In genomic region chr10:48465860-48466521, GRCh38 we compare ENCODE assay signal across 16 cellular contexts.
A peak's percentile ranks its signal among the peaks of the same experiment; 100 is the strongest.
DNase-seq lines count a peak whose midpoint lies in the region; ATAC-seq, FAIRE-seq and TF ChIP-seq lines count a peak whose summit lies in the region.
"Had no signal": no experiment of that assay in that cellular context is flagged by ENCODE, and none has a peak within 500 bp of the region (broad histone marks: within the 10 kb centered on the region; RNA-seq: fewer than 3 reads in every experiment).

No MANE protein-coding gene starts in this region.

- peaks cover 2% of the 10 kb centered on the region for H3K9me3 Mint-ChIP-seq in astrocyte (ENCODE audit: unreplicated experiment)
- H3K9me3 Mint-ChIP-seq: activated T-helper 1 cell treated with anti-CD3 and anti-CD28 coated beads, Interleukin-12 subunit alpha, Interleukin-12 subunit beta, Interleukin-2, Interleukin-4 antibody, amounts not matched to agents 30 ng/mL and 10 ng/mL and 1 ng/mL, durations not matched to agents 14 hours and 24 hours and 36 hours had no signal

- no peak overlapping the region for H3K27ac Mint-ChIP-seq in astrocyte (ENCODE audit: unreplicated experiment)
- H3K27ac Mint-ChIP-seq: activated T-helper 1 cell treated with anti-CD3 and anti-CD28 coated beads, Interleukin-12 subunit alpha, Interleukin-12 subunit beta, Interleukin-2, Interleukin-4 antibody, amounts not matched to agents 30 ng/mL and 10 ng/mL and 1 ng/mL, durations not matched to agents 14 hours and 24 hours and 36 hours had no signal

- no peak for DNase-seq in astrocyte (ENCODE audit: low read depth)
- DNase-seq in right cardiac atrium, result peak in 1 of 3 donors; percentile 49
- DNase-seq in prostate gland (ENCODE audit: low spot score), result no peak
- no peak for DNase-seq in GM19238 (ENCODE audit: insufficient read length, low spot score)
- DNase-seq in NCI-H1694 treated with DMSO at 0.1 percent for 48 hours (lab: John Stamatoyannopoulos, UW), result no peak
- DNase-seq: cerebellar nuclear complex, COR-L47, NCI-H2227 treated with DMSO at 0.1 percent for 48 hours, small intestine had no signal

- H3K36me3 ChIP-seq in HUES48 (ENCODE audit: control insufficient read depth, insufficient read depth, low read length) (no peaks in the 10 kb centered on the region), astrocyte (ENCODE audit: insufficient read depth, low read length) (peaks cover 4% of the 10 kb centered on the region), prostate gland (no peaks in the 10 kb centered on the region)
- H3K36me3 ChIP-seq: gastroesophageal sphincter had no signal

- H3K9ac ChIP-seq in HUES48 (ENCODE audit: low read depth, low read length) (no peak overlapping the region; the same call in 1 of the 2 replicates), astrocyte (ENCODE audit: low read length) (no peak overlapping the region)

- peaks cover 43% of the 10 kb centered on the region for H3K27me3 Mint-ChIP-seq in astrocyte (ENCODE audit: low read depth, unreplicated experiment)

- H3K27me3 ChIP-seq in HUES48 (ENCODE audit: control insufficient read depth, insufficient read depth, low read length), result peaks cover 11% of the 10 kb centered on the region
- H3K27me3 ChIP-seq in astrocyte (ENCODE audit: insufficient read depth, low read length), result no peaks in the 10 kb centered on the region
- H3K27me3 ChIP-seq in right cardiac atrium (ENCODE audit: control insufficient read depth, insufficient read depth), result no peaks in the 10 kb centered on the region
- no peaks in the 10 kb centered on the region for H3K27me3 ChIP-seq in prostate gland (replicated peaks; ENCODE audit: insufficient read depth)

- peak overlapping the region; percentile 75 for H3K4me2 ChIP-seq in astrocyte (ENCODE audit: low read length)

- H4K20me1 ChIP-seq in astrocyte (ENCODE audit: insufficient read depth, low read length), result peaks cover 81% of the 10 kb centered on the region

- H3K79me2 ChIP-seq in astrocyte (ENCODE audit: insufficient read depth, low read length), result peaks cover 38% of the 10 kb centered on the region

- peaks cover 4% of the 10 kb centered on the region for H3K4me1 Mint-ChIP-seq in astrocyte (ENCODE audit: low read depth, unreplicated experiment)

- H3K4me3 Mint-ChIP-seq in astrocyte (ENCODE audit: unreplicated experiment), result no peak overlapping the region
- H3K4me3 Mint-ChIP-seq: activated T-helper 1 cell treated with anti-CD3 and anti-CD28 coated beads, Interleukin-12 subunit alpha, Interleukin-12 subunit beta, Interleukin-2, Interleukin-4 antibody, amounts not matched to agents 30 ng/mL and 10 ng/mL and 1 ng/mL, durations not matched to agents 14 hours and 24 hours and 36 hours had no signal

- H3K4me3 ChIP-seq in HUES48 (ENCODE audit: low read depth, low read length), result peak overlapping the region; percentile 58
- H3K4me3 ChIP-seq in astrocyte (ENCODE audit: insufficient read depth, low read depth, low read length), result peak overlapping the region; percentile 33
- H3K4me3 ChIP-seq in right cardiac atrium (ENCODE audit: low read length), result peak overlapping the region; percentile 17
- H3K4me3 ChIP-seq in prostate gland, result peak overlapping the region; percentile 21 to 25
- H3K4me3 ChIP-seq: mucosa of descending colon had no signal

- no peaks in the 10 kb centered on the region for H3K9me3 ChIP-seq in HUES48 (ENCODE audit: control insufficient read depth, insufficient read depth, low read length)
- H3K9me3 ChIP-seq in astrocyte (ENCODE audit: insufficient read depth, low read depth, low read length), result no peaks in the 10 kb centered on the region
- no peaks in the 10 kb centered on the region for H3K9me3 ChIP-seq in right cardiac atrium (ENCODE audit: control insufficient read depth, low read length)
- no peaks in the 10 kb centered on the region for H3K9me3 ChIP-seq in prostate gland
- H3K9me3 ChIP-seq: gastroesophageal sphincter, mucosa of descending colon had no signal

- WGBS in right cardiac atrium, result 34% methylated on average over 42 of the region's 42 CpGs
- WGBS in prostate gland, result 21% methylated on average over 36 of the region's 42 CpGs

- TF ChIP-seq CTCF in astrocyte (IDR thresholded peaks at IDR 0.05; ENCODE audit: insufficient read depth, low read depth, low read length) (no peak), prostate gland (IDR thresholded peaks at IDR 0.05) (no peak)

- no peak for TF ChIP-seq POLR2A in prostate gland (IDR thresholded peaks at IDR 0.05)

- H3K4me1 ChIP-seq in HUES48 (ENCODE audit: control insufficient read depth, insufficient read depth, low read length), result peaks cover 10% of the 10 kb centered on the region; the same call in 1 of the 2 replicates
- peaks cover 7% of the 10 kb centered on the region for H3K4me1 ChIP-seq in astrocyte (ENCODE audit: insufficient read depth, low read length)
- peaks cover 11% of the 10 kb centered on the region for H3K4me1 ChIP-seq in right cardiac atrium (ENCODE audit: control insufficient read depth, insufficient read depth, low read length)
- no peaks in the 10 kb centered on the region for H3K4me1 ChIP-seq in prostate gland (replicated peaks)

- intact Hi-C loops in right cardiac atrium (cut with DNase I) (no loop called here), prostate gland (cut with DNase I) (no loop called here)

- no peak overlapping the region for H2AFZ ChIP-seq in astrocyte (ENCODE audit: low read depth, low read length)

- no peaks in the 10 kb centered on the region for H3K36me3 Mint-ChIP-seq in astrocyte (ENCODE audit: low read depth, unreplicated experiment)

- H3K27ac ChIP-seq in HUES48 (ENCODE audit: low read depth, low read length) (no peak overlapping the region), astrocyte (ENCODE audit: low read depth, low read length) (no peak overlapping the region), right cardiac atrium (ENCODE audit: low read length) (peak overlapping the region; percentile 28), prostate gland (peak overlapping the region; percentile 16 to 54)
- H3K27ac ChIP-seq: gastroesophageal sphincter had no signal

- FAIRE-seq in astrocyte (lab: Jason Lieb, UNC), result no peak
- FAIRE-seq: RCC 7860, small intestine had no signal

- ATAC-seq in right cardiac atrium, result no peak
- no peak for ATAC-seq in HG03460 (IDR thresholded peaks at IDR 0.05; ENCODE audit: unreplicated experiment)
- no peak for ATAC-seq in HG03095 (IDR thresholded peaks at IDR 0.05; ENCODE audit: unreplicated experiment)
- ATAC-seq: mucosa of descending colon had no signal

Comparison
In these comparisons a context has a peak if more than half of its experiments do, and no peak if none do; other contexts are left out.
1. H3K27ac ChIP-seq: peak in right cardiac atrium (single experiment) and prostate gland (2 of 2); none in HUES48 (single experiment) and astrocyte (single experiment).
2. Peak in every context shown above with its lines, with median percentiles within 50 percentile points of each other: H3K4me3 ChIP-seq.